ENCODE assay signal across 8 cellular contexts in genomic region chr16:1929578-1930337, GRCh38. TPM values are rescaled to one million over a fixed set of nuclear protein-coding genes. Genes with fewer than 3 reads are reported as not detected.
DNase-seq lines count a peak whose midpoint lies in the region; ATAC-seq and TF ChIP-seq lines count a peak whose summit lies in the region.

No MANE protein-coding gene starts in this region.

- peak overlapping the region in 4 of 7 donors; percentile 34 to 72 (median 60) for H3K4me3 Mint-ChIP-seq in CD8-positive, alpha-beta memory T cell

- H3K4me3 ChIP-seq in CD8-positive, alpha-beta memory T cell (ENCODE audit: low read length) = no peak overlapping the region
- peak overlapping the region; percentile 41 for H3K4me3 ChIP-seq in HL-60 (replicated peaks; ENCODE audit: insufficient read depth, low read length)
- peak overlapping the region; percentile 29 for H3K4me3 ChIP-seq in mononuclear cell (ENCODE audit: low read length)

- H3K36me3 ChIP-seq in CD8-positive, alpha-beta memory T cell (ENCODE audit: insufficient read depth, low read length) = no peaks in the 10 kb centered on the region

- peak overlapping the region; percentile 38 for H3K27ac ChIP-seq in CD8-positive, alpha-beta memory T cell (ENCODE audit: low read depth, low read length)
- peak overlapping the region; percentile 91 for H3K27ac ChIP-seq in HL-60 (replicated peaks)

- H3K4me1 Mint-ChIP-seq in CD8-positive, alpha-beta memory T cell = peaks cover 2 to 4% (median 3%) of the 10 kb centered on the region in 3 donors

- TF ChIP-seq CTCF in HL-60 (IDR thresholded peaks at IDR 0.05; ENCODE audit: insufficient read depth, low read length) = peak; percentile 45

- H3K9me3 Mint-ChIP-seq in CD8-positive, alpha-beta memory T cell = no peaks in the 10 kb centered on the region

- H3K27me3 ChIP-seq in CD8-positive, alpha-beta memory T cell (ENCODE audit: insufficient read depth, low read length, poor library complexity, severe bottlenecking) = no peaks in the 10 kb centered on the region
- H3K27me3 ChIP-seq in HL-60 (ENCODE audit: insufficient read depth, poor library complexity, severe bottlenecking) = no peaks in the 10 kb centered on the region
- H3K27me3 ChIP-seq in mononuclear cell (ENCODE audit: insufficient read depth, low read length) = no peaks in the 10 kb centered on the region

- H3K4me1 ChIP-seq in CD8-positive, alpha-beta memory T cell (ENCODE audit: insufficient read depth, low read length) = peaks cover 4% of the 10 kb centered on the region
- peaks cover 9% of the 10 kb centered on the region for H3K4me1 ChIP-seq in mononuclear cell (ENCODE audit: insufficient read depth, low read length)

- no peaks in the 10 kb centered on the region for H3K36me3 Mint-ChIP-seq in CD8-positive, alpha-beta memory T cell

- peak; percentile 88 for ATAC-seq in GM19463 (IDR thresholded peaks at IDR 0.05; ENCODE audit: unreplicated experiment)

- no peaks in the 10 kb centered on the region for H3K9me3 ChIP-seq in CD8-positive, alpha-beta memory T cell (ENCODE audit: low read length)
- no peaks in the 10 kb centered on the region for H3K9me3 ChIP-seq in mononuclear cell (ENCODE audit: low read depth, low read length)

- no peak overlapping the region for H3K27ac Mint-ChIP-seq in CD8-positive, alpha-beta memory T cell

- POLR2A ChIA-PET in CD8-positive, alpha-beta memory T cell (lab: Charles Lee) = interaction anchor here (0.6 kb wide), 1 partner anchor 30 kb away, joined by 6 read pairs; the partner anchor contains the start of gene NDUFB10

- DNase-seq in CD8-positive, alpha-beta memory T cell = peak; percentile 88 to 93 (median 90)
- peak; percentile 72 to 90 for DNase-seq in HL-60 (ENCODE audit: low read depth in 1 of 2, low spot score in 1 of 2)
- peak; percentile 82 for DNase-seq in NOMO-1 treated with DMSO at 0.1 percent for 48 hours (lab: John Stamatoyannopoulos, UW; ENCODE audit: unreplicated experiment)
- DNase-seq in activated CD8-positive, alpha-beta memory T cell treated with anti-CD3 and anti-CD28 coated beads, Interleukin-2, amount 50 U/mL, for 1 hour (ENCODE audit: extremely low read depth) = peak; percentile 69
- DNase-seq in epidermal melanocyte (ENCODE audit: insufficient read length, low spot score) = peak; percentile 83
- DNase-seq in stimulated activated CD8-positive, alpha-beta memory T cell treated with anti-CD3 and anti-CD28 coated beads, Interleukin-15, amount 100 ng/mL, for 48 hours (ENCODE audit: low read depth in 2 of 2) = peak; percentile 85 to 88

- H3K27me3 Mint-ChIP-seq in CD8-positive, alpha-beta memory T cell = peaks cover 1% of the 10 kb centered on the region in 2 donors

- CTCF ChIA-PET in CD8-positive, alpha-beta memory T cell (lab: Charles Lee) = interaction anchor here (0.7 to 2.3 kb wide), 10 partner anchors 9 to 224 kb away, joined by 3 to 9 read pairs (median 3); partner anchors contain the start of genes MAPK8IP3, MSRB1, NUBP2 and RPS2

RNA-seq across cellular contexts. Expression of gene HS3ST6, which starts 11.5 kb away (rescaled TPM):
- not detected for total RNA-seq in CD8-positive, alpha-beta memory T cell
- polyA plus RNA-seq in CD8-positive, alpha-beta memory T cell = not detected
- total RNA-seq in mononuclear cell = not detected

RNA-seq across cellular contexts. Expression of gene MSRB1, which starts 13.2 kb away (rescaled TPM):
- 10 to 100 TPM; 20.4 TPM for total RNA-seq in CD8-positive, alpha-beta memory T cell
- 20.2 TPM for polyA plus RNA-seq in CD8-positive, alpha-beta memory T cell
- total RNA-seq in mononuclear cell = 5.8 TPM

RNA-seq across cellular contexts. Expression of gene RPL3L, which starts 24.7 kb away (rescaled TPM):
- total RNA-seq in CD8-positive, alpha-beta memory T cell = under 1 TPM; 0.37 to 0.62 TPM
- not detected for polyA plus RNA-seq in CD8-positive, alpha-beta memory T cell
- total RNA-seq in mononuclear cell = not detected

RNA-seq across cellular contexts. Expression of gene NDUFB10, which starts 29.6 kb away (rescaled TPM):
- total RNA-seq in CD8-positive, alpha-beta memory T cell = 100 to 1,000 TPM; 150 to 152 TPM
- 236 TPM for polyA plus RNA-seq in CD8-positive, alpha-beta memory T cell
- 57.1 TPM for total RNA-seq in mononuclear cell

RNA-seq across cellular contexts. Expression of gene RPS2, which starts 34.9 kb away (rescaled TPM):
- 1,000 to 10,000 TPM; 5,023 to 5,213 TPM for total RNA-seq in CD8-positive, alpha-beta memory T cell
- 5,049 TPM for polyA plus RNA-seq in CD8-positive, alpha-beta memory T cell
- total RNA-seq in mononuclear cell = 2,256 TPM
